9 cellular contexts compared by ENCODE assay signal in the genomic region with DNA sequence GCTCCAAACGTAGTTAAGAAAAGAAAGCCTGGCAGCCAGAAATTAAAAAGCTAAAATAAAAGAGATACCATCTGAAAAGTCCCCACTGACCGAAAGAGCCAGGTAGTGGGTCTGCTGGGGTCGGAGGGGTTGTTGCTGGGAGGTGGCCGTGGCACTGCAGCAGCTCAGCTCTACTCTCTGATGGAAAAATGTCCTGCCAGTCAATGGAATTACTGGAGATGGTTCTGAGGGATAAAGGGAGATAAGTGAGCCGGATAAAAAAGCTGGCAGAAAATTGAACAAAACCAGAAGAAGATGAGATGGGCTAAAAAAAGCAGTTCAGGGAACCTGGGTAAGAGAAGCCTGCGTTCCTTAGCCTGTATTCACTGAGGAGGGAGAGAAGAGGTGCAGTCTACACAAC.
"Had no signal": no experiment of that assay in that cellular context is flagged by ENCODE, and none has a peak within 500 bp of the region (broad histone marks: within the 10 kb centered on the region; RNA-seq: fewer than 3 reads in every experiment).

No MANE protein-coding gene starts in this region.

- ATAC-seq: HCT116, HepG2 had no signal

- H3K4me3 Mint-ChIP-seq: HFFc6, IgD-negative memory B cell had no signal

- H3K4me1 ChIP-seq: HAP-1 had no signal

- H3K27ac Mint-ChIP-seq: HFFc6, IgD-negative memory B cell had no signal

- H3K36me3 Mint-ChIP-seq: IgD-negative memory B cell had no signal

- H3K27ac ChIP-seq: GM23248, HL-60 had no signal

- H3K4me1 Mint-ChIP-seq: IgD-negative memory B cell had no signal

- H3K9me3 ChIP-seq: HAP-1 had no signal

- DNase-seq: GM23248, GOT3, H7, HFFc6 had no signal

- H3K9me3 Mint-ChIP-seq: HFFc6, IgD-negative memory B cell had no signal

- H3K36me3 ChIP-seq: HAP-1 had no signal

- H3K4me3 ChIP-seq: GM23248, HAP-1 had no signal
